In the genomic region with DNA sequence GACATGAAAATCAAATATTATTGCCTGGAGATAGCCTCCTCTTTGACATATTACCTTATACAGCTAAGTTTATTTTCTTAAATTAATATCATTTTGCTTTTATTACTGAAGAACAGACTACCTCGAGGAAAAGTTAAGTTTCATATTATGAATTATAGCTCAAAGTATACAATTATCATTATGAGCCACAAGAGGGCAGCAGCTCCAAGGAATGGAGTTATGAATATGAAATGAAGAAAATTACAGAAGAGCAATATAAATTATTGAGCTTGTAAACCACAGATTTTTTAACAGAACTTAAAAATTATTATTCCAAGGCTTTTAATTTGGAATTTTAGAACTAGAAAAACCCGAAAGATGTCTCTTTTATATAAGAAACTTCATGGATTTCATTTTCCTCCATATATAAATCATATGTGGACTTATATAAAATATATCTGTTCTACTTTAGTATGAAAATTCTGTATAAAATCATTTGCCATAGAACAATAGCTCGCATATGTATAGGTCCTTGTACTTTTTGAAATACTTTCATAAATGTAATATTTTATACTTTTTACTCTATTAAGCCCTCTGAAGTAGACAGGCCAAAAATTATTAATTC, we compare ENCODE assay signal across 10 cellular contexts. TPM values are rescaled to one million over a fixed set of nuclear protein-coding genes. Genes with fewer than 3 reads are reported as not detected.
DNase-seq lines count a peak whose midpoint lies in the region; ATAC-seq and TF ChIP-seq lines count a peak whose summit lies in the region.
"Had no signal": no experiment of that assay in that cellular context is flagged by ENCODE, and none has a peak within 500 bp of the region (broad histone marks: within the 10 kb centered on the region; RNA-seq: fewer than 3 reads in every experiment).

No MANE protein-coding gene starts in this region.

- H3K4me3 Mint-ChIP-seq in endothelial cell (ENCODE audit: unreplicated experiment) (no peak overlapping the region), osteocyte (ENCODE audit: unreplicated experiment) (no peak overlapping the region)
- H3K4me3 Mint-ChIP-seq: central memory CD8-positive, alpha-beta T cell; stimulated activated naive CD8-positive, alpha-beta T cell treated with anti-CD3 and anti-CD28 coated beads, Interleukin-15, Interleukin-2, amounts not matched to agents 100 ng/mL and 50 ng/mL, for 24 hours had no signal

- DNase-seq in NCI-H446 (lab: John Stamatoyannopoulos, UW) (peak; percentile 13 to 44), NCI-H446 treated with DMSO at 0.1 percent for 48 hours (lab: John Stamatoyannopoulos, UW) (no peak), M059J (ENCODE audit: low read depth) (peak; percentile 24), endothelial cell (ENCODE audit: low spot score) (no peak), osteocyte (ENCODE audit: extremely low spot score, unreplicated experiment) (no peak), posterior vena cava (ENCODE audit: low spot score) (no peak)

- H3K9me3 ChIP-seq in SU-DHL-6 (ENCODE audit: insufficient read depth, low read length): no peaks in the 10 kb centered on the region

- TF ChIP-seq CTCF in SU-DHL-6 (IDR thresholded peaks at IDR 0.05; ENCODE audit: insufficient read depth, low read length, poor library complexity, severe bottlenecking): peak; percentile 79
- TF ChIP-seq CTCF in endothelial cell (IDR thresholded peaks at IDR 0.05; ENCODE audit: unreplicated experiment): peak; percentile 82
- TF ChIP-seq CTCF in osteocyte (IDR thresholded peaks at IDR 0.05): peak; percentile 74

- H3K9me3 Mint-ChIP-seq in endothelial cell (ENCODE audit: unreplicated experiment) (no peaks in the 10 kb centered on the region), osteocyte (ENCODE audit: unreplicated experiment) (peaks cover 3% of the 10 kb centered on the region)
- H3K9me3 Mint-ChIP-seq: central memory CD8-positive, alpha-beta T cell; stimulated activated naive CD8-positive, alpha-beta T cell treated with anti-CD3 and anti-CD28 coated beads, Interleukin-15, Interleukin-2, amounts not matched to agents 100 ng/mL and 50 ng/mL, for 24 hours had no signal

- no peak overlapping the region for H3K4me2 ChIP-seq in SU-DHL-6 (ENCODE audit: low read depth, low read length, poor library complexity, severe bottlenecking)

- H3K36me3 ChIP-seq in SU-DHL-6 (ENCODE audit: low read length): no peaks in the 10 kb centered on the region

- no peaks in the 10 kb centered on the region for H3K79me2 ChIP-seq in SU-DHL-6 (ENCODE audit: insufficient read depth, low read length)

- no peak overlapping the region for H3K4me3 ChIP-seq in SU-DHL-6 (ENCODE audit: insufficient read depth, low read length, poor library complexity, severe bottlenecking)

- no peaks in the 10 kb centered on the region for H3K9me2 ChIP-seq in SU-DHL-6 (replicated peaks; ENCODE audit: insufficient read depth, low read length)

- no peaks in the 10 kb centered on the region for H3K27me3 ChIP-seq in SU-DHL-6 (ENCODE audit: low read length)

- H3K36me3 Mint-ChIP-seq in endothelial cell (ENCODE audit: low read depth, unreplicated experiment) (no peaks in the 10 kb centered on the region), osteocyte (ENCODE audit: unreplicated experiment) (no peaks in the 10 kb centered on the region)

- no peak overlapping the region for H3K27ac Mint-ChIP-seq in endothelial cell (ENCODE audit: unreplicated experiment)
- H3K27ac Mint-ChIP-seq in osteocyte (ENCODE audit: unreplicated experiment): no peak overlapping the region
- H3K27ac Mint-ChIP-seq: stimulated activated naive CD8-positive, alpha-beta T cell treated with anti-CD3 and anti-CD28 coated beads, Interleukin-15, Interleukin-2, amounts not matched to agents 100 ng/mL and 50 ng/mL, for 24 hours had no signal

- H3K27ac ChIP-seq in SU-DHL-6 (ENCODE audit: low read depth, low read length): no peak overlapping the region

- H3K9ac ChIP-seq in SU-DHL-6 (ENCODE audit: low read length): no peak overlapping the region

- intact Hi-C loops in posterior vena cava (cut with DNase I): no loop called here

- no peaks in the 10 kb centered on the region for H3F3A ChIP-seq in SU-DHL-6 (ENCODE audit: insufficient read depth)

- H4K20me1 ChIP-seq in SU-DHL-6 (ENCODE audit: low read depth, low read length): no peaks in the 10 kb centered on the region

- H3K27me3 Mint-ChIP-seq in endothelial cell (ENCODE audit: unreplicated experiment) (no peaks in the 10 kb centered on the region), osteocyte (ENCODE audit: unreplicated experiment) (peaks cover 35% of the 10 kb centered on the region)

- no peaks in the 10 kb centered on the region for H3K4me1 Mint-ChIP-seq in endothelial cell (ENCODE audit: unreplicated experiment)
- no peaks in the 10 kb centered on the region for H3K4me1 Mint-ChIP-seq in osteocyte (ENCODE audit: unreplicated experiment)
- H3K4me1 Mint-ChIP-seq: central memory CD8-positive, alpha-beta T cell had no signal

- peak; percentile 62 for ATAC-seq in GM21528 (IDR thresholded peaks at IDR 0.05; ENCODE audit: low FRiP score, unreplicated experiment)

- no peak overlapping the region for H2AFZ ChIP-seq in SU-DHL-6 (ENCODE audit: low read depth, low read length, severe bottlenecking)

RNA-seq across cellular contexts. Expression of gene IQUB, which starts 40.1 kb away (rescaled TPM):
- total RNA-seq in M059J (2014; rRNA removed; shearing (Covaris generic)): 0.05 and 1.1 TPM in 2 replicates
- total RNA-seq in endothelial cell (ENCODE audit: unreplicated experiment) (0.49 TPM), osteocyte (0.26 and 0.32 TPM in 2 replicates), posterior vena cava (1 to 10 TPM in 1 of 2 donors, under 1 TPM in 1; 0.97 to 1.0 TPM)

Comparison
In these comparisons a context has a peak if more than half of its experiments do, and no peak if none do; other contexts are left out.
1. DNase-seq: peak in NCI-H446 (2 of 2) and M059J (single experiment); none in NCI-H446 treated with DMSO at 0.1 percent for 48 hours (single experiment), endothelial cell (single experiment), osteocyte (single experiment) and posterior vena cava (single experiment).
2. Peak in every context shown above with its lines, with median percentiles within 50 percentile points of each other: CTCF ChIP-seq.